1 cellular context compared by ENCODE assay signal in the genomic region with DNA sequence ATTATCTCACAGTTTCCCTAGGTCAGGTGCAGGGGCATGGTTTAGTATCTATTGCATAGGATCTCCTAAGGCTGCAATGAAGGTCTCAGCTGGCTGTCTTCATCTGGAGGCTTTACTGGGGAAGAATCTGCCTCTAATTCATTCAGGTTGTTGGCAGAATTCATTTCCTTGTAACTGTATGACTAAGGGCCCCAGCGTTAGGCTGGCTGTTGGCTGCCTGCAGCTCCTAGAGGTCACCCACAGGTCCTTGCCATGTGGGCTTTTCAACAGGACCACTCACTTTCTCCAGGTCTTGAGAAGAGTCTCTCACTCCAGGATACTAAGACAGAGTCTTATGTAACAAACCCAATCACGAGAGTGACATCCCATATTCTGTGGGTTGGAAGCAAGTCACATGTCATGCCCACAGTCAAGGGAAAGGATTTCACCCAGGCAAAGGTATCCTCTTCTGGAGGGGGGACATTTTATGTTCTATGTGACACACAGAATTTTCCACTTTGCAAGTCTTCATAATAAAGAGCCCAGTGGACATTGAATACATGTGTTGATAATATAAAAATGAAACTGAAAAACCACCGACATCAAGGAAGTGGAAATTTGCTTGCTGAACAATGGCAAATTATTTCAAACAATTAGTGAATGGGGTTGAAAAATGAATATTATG.
TF ChIP-seq lines count a peak whose summit lies in the region.

No MANE protein-coding gene starts in this region.

TF ChIP-seq in HepG2, 621 proteins besides CTCF, POLR2A, EP300 and RAD21:
- TF ChIP-seq ZNF441 (CRISPR knock-in tag; IDR thresholded peaks at IDR 0.05; ENCODE audit: borderline replicate concordance) = no peak
- no peak for TF ChIP-seq ZNF569 (CRISPR knock-in tag; IDR thresholded peaks at IDR 0.05; ENCODE audit: borderline replicate concordance)
- no peak for TF ChIP-seq ZNF446 (CRISPR knock-in tag; IDR thresholded peaks at IDR 0.05)
- TF ChIP-seq PHF20 (CRISPR knock-in tag; IDR thresholded peaks at IDR 0.05) = no peak
- no peak for TF ChIP-seq MAF1 (CRISPR knock-in tag; IDR thresholded peaks at IDR 0.05; ENCODE audit: borderline replicate concordance)
- no peak for TF ChIP-seq ZNF552 (CRISPR knock-in tag; IDR thresholded peaks at IDR 0.05; ENCODE audit: borderline replicate concordance)
- TF ChIP-seq, protein P1, sequence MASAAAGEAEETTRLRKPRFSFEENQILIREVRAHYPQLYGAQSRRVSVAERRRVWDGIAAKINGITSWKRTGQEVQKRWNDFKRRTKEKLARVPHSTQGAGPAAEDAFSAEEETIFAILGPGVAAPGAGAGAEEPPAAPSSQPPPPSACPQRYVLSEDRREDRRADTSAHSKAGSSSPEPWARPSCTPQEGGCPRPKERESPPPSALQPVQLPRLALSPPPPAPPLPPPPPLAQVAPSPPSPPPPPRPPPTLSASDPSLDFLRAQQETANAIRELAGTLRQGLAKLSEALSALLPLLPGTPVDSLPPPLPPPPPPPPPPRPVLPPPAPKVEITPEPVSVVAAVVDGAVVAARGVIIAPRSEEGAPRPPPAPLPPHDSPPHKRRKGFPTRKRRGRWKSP (CRISPR knock-in tag; IDR thresholded peaks at IDR 0.05) = no peak
- TF ChIP-seq ZNF567 (CRISPR knock-in tag; IDR thresholded peaks at IDR 0.05; ENCODE audit: borderline replicate concordance) = no peak
- TF ChIP-seq ZNF230 (CRISPR knock-in tag; IDR thresholded peaks at IDR 0.05) = no peak
- no peak for TF ChIP-seq ZBTB1 (CRISPR knock-in tag; IDR thresholded peaks at IDR 0.05; ENCODE audit: borderline replicate concordance)
- TF ChIP-seq, protein P2, sequence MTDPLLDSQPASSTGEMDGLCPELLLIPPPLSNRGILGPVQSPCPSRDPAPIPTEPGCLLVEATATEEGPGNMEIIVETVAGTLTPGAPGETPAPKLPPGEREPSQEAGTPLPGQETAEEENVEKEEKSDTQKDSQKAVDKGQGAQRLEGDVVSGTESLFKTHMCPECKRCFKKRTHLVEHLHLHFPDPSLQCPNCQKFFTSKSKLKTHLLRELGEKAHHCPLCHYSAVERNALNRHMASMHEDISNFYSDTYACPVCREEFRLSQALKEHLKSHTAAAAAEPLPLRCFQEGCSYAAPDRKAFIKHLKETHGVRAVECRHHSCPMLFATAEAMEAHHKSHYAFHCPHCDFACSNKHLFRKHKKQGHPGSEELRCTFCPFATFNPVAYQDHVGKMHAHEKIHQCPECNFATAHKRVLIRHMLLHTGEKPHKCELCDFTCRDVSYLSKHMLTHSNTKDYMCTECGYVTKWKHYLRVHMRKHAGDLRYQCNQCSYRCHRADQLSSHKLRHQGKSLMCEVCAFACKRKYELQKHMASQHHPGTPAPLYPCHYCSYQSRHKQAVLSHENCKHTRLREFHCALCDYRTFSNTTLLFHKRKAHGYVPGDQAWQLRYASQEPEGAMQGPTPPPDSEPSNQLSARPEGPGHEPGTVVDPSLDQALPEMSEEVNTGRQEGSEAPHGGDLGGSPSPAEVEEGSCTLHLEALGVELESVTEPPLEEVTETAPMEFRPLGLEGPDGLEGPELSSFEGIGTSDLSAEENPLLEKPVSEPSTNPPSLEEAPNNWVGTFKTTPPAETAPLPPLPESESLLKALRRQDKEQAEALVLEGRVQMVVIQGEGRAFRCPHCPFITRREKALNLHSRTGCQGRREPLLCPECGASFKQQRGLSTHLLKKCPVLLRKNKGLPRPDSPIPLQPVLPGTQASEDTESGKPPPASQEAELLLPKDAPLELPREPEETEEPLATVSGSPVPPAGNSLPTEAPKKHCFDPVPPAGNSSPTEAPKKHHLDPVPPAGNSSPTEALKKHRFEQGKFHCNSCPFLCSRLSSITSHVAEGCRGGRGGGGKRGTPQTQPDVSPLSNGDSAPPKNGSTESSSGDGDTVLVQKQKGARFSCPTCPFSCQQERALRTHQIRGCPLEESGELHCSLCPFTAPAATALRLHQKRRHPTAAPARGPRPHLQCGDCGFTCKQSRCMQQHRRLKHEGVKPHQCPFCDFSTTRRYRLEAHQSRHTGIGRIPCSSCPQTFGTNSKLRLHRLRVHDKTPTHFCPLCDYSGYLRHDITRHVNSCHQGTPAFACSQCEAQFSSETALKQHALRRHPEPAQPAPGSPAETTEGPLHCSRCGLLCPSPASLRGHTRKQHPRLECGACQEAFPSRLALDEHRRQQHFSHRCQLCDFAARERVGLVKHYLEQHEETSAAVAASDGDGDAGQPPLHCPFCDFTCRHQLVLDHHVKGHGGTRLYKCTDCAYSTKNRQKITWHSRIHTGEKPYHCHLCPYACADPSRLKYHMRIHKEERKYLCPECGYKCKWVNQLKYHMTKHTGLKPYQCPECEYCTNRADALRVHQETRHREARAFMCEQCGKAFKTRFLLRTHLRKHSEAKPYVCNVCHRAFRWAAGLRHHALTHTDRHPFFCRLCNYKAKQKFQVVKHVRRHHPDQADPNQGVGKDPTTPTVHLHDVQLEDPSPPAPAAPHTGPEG (CRISPR knock-in tag; IDR thresholded peaks at IDR 0.05) = no peak
- TF ChIP-seq, protein P3, sequence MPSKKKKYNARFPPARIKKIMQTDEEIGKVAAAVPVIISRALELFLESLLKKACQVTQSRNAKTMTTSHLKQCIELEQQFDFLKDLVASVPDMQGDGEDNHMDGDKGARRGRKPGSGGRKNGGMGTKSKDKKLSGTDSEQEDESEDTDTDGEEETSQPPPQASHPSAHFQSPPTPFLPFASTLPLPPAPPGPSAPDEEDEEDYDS (CRISPR knock-in tag; IDR thresholded peaks at IDR 0.05) = no peak
- TF ChIP-seq, protein P4, sequence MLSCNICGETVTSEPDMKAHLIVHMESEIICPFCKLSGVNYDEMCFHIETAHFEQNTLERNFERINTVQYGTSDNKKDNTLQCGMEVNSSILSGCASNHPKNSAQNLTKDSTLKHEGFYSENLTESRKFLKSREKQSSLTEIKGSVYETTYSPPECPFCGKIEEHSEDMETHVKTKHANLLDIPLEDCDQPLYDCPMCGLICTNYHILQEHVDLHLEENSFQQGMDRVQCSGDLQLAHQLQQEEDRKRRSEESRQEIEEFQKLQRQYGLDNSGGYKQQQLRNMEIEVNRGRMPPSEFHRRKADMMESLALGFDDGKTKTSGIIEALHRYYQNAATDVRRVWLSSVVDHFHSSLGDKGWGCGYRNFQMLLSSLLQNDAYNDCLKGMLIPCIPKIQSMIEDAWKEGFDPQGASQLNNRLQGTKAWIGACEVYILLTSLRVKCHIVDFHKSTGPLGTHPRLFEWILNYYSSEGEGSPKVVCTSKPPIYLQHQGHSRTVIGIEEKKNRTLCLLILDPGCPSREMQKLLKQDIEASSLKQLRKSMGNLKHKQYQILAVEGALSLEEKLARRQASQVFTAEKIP (CRISPR knock-in tag; IDR thresholded peaks at IDR 0.05; ENCODE audit: borderline replicate concordance) = no peak
- TF ChIP-seq RFX3 (CRISPR knock-in tag; IDR thresholded peaks at IDR 0.05) = no peak
- no peak for TF ChIP-seq NFE2L1 (CRISPR knock-in tag; IDR thresholded peaks at IDR 0.05; ENCODE audit: borderline replicate concordance)
- no peak for TF ChIP-seq ZSCAN21 (CRISPR knock-in tag; IDR thresholded peaks at IDR 0.05; ENCODE audit: borderline replicate concordance)
- no peak for TF ChIP-seq ZFP1 (CRISPR knock-in tag; IDR thresholded peaks at IDR 0.05)
- TF ChIP-seq, protein P5, sequence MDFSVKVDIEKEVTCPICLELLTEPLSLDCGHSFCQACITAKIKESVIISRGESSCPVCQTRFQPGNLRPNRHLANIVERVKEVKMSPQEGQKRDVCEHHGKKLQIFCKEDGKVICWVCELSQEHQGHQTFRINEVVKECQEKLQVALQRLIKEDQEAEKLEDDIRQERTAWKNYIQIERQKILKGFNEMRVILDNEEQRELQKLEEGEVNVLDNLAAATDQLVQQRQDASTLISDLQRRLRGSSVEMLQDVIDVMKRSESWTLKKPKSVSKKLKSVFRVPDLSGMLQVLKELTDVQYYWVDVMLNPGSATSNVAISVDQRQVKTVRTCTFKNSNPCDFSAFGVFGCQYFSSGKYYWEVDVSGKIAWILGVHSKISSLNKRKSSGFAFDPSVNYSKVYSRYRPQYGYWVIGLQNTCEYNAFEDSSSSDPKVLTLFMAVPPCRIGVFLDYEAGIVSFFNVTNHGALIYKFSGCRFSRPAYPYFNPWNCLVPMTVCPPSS (IDR thresholded peaks at IDR 0.05) = no peak
